ENCODE assay signal across 23 cellular contexts in genomic region chr1:22944656-22945055, GRCh38. TPM values are rescaled to one million over a fixed set of nuclear protein-coding genes. Genes with fewer than 3 reads are reported as not detected.
A peak's percentile ranks its signal among the peaks of the same experiment; 100 is the strongest.
DNase-seq lines count a peak whose midpoint lies in the region; ATAC-seq and TF ChIP-seq lines count a peak whose summit lies in the region.
"Had no signal": no experiment of that assay in that cellular context is flagged by ENCODE, and none has a peak within 500 bp of the region (broad histone marks: within the 10 kb centered on the region; RNA-seq: fewer than 3 reads in every experiment).

No MANE protein-coding gene starts in this region.

- TF ChIP-seq CTCF in nephron (IDR thresholded peaks at IDR 0.05; ENCODE audit: unreplicated experiment in 3 of 3): no peak

- H3K36me3 ChIP-seq in CD4-positive, alpha-beta memory T cell (ENCODE audit: insufficient read depth, low read length): no peaks in the 10 kb centered on the region
- H3K36me3 ChIP-seq: BE2C; BLaER1 treated with 17β-estradiol and CSF1 and Interleukin-3, amounts not matched to agents 10 nM and 100 nM had no signal

- H3K27me3 Mint-ChIP-seq in T-helper 17 cell (peaks cover 44% of the 10 kb centered on the region), nephron (ENCODE audit: low read depth) (peaks cover 8% of the 10 kb centered on the region)
- peaks cover 14 to 19% of the 10 kb centered on the region in 2 donors for H3K27me3 Mint-ChIP-seq in CD4-positive, alpha-beta memory T cell

- H3K27me3 ChIP-seq in CD4-positive, alpha-beta memory T cell (ENCODE audit: insufficient read depth, low read length): no peaks in the 10 kb centered on the region
- H3K27me3 ChIP-seq: BE2C; BLaER1 treated with 17β-estradiol and CSF1 and Interleukin-3, amounts not matched to agents 10 nM and 100 nM had no signal

- H3K4me1 ChIP-seq in CD4-positive, alpha-beta memory T cell (ENCODE audit: insufficient read depth, low read length): no peaks in the 10 kb centered on the region
- H3K4me1 ChIP-seq: A549, BE2C, Caco-2 had no signal

- H3K27ac ChIP-seq in CD4-positive, alpha-beta memory T cell (ENCODE audit: low read depth, low read length): no peak overlapping the region
- H3K27ac ChIP-seq: A549; BLaER1 treated with 17β-estradiol and CSF1 and Interleukin-3, amounts not matched to agents 10 nM and 100 nM; GM23248 had no signal

- no peak overlapping the region for H3K4me3 ChIP-seq in CD4-positive, alpha-beta memory T cell (ENCODE audit: low read length in 2 of 2)
- H3K4me3 ChIP-seq: A549; BLaER1 treated with 17β-estradiol and CSF1 and Interleukin-3, amounts not matched to agents 10 nM and 100 nM; GM12878; GM23248 had no signal

- H3K9me3 Mint-ChIP-seq in nephron: peaks cover 14% of the 10 kb centered on the region
- H3K9me3 Mint-ChIP-seq in CD4-positive, alpha-beta memory T cell: peaks cover 0 to 32% (median 21%) of the 10 kb centered on the region in 8 donors

- peak overlapping the region; percentile 56 for H3K27ac Mint-ChIP-seq in T-helper 17 cell
- H3K27ac Mint-ChIP-seq in nephron: peak overlapping the region; percentile 78 to 97 (median 86)
- H3K27ac Mint-ChIP-seq in CD4-positive, alpha-beta memory T cell: no peak overlapping the region
- H3K27ac Mint-ChIP-seq: CD4-positive, alpha-beta T cell had no signal

- no peak for DNase-seq in T-helper 17 cell
- peak; percentile 7 for DNase-seq in sciatic nerve (ENCODE audit: low spot score)
- no peak for DNase-seq in COR-L47 (lab: John Stamatoyannopoulos, UW)
- no peak for DNase-seq in DMS79 treated with DMSO at 0.1 percent for 48 hours (lab: John Stamatoyannopoulos, UW)
- DNase-seq in CD4-positive, alpha-beta memory T cell: no peak
- DNase-seq: 8988T; ACHN; AML-193; BE2C; Caco-2; CD4-positive, alpha-beta T cell; DMS153; EL; GDM1; GM23248; H7 had no signal

- CTCF ChIA-PET in CD4-positive, alpha-beta memory T cell (lab: Charles Lee; ENCODE audit: partially characterized antibody): no interaction called here

- POLR2A ChIA-PET in CD4-positive, alpha-beta memory T cell (lab: Charles Lee; ENCODE audit: partially characterized antibody): no interaction called here

- H3K4me3 Mint-ChIP-seq in T-helper 17 cell (no peak overlapping the region), nephron (no peak overlapping the region)
- H3K4me3 Mint-ChIP-seq in CD4-positive, alpha-beta memory T cell: no peak overlapping the region
- H3K4me3 Mint-ChIP-seq: CD14-positive monocyte; CD4-positive, alpha-beta T cell had no signal

- H3K4me1 Mint-ChIP-seq in T-helper 17 cell (no peaks in the 10 kb centered on the region), nephron (no peaks in the 10 kb centered on the region)
- H3K4me1 Mint-ChIP-seq in CD4-positive, alpha-beta memory T cell: no peaks in the 10 kb centered on the region
- H3K4me1 Mint-ChIP-seq: CD14-positive monocyte had no signal

- no peaks in the 10 kb centered on the region for H3K36me3 Mint-ChIP-seq in T-helper 17 cell (ENCODE audit: low read depth)
- H3K36me3 Mint-ChIP-seq in nephron (ENCODE audit: low read depth): no peaks in the 10 kb centered on the region
- H3K36me3 Mint-ChIP-seq in CD4-positive, alpha-beta memory T cell: peaks cover 0 to 7% of the 10 kb centered on the region in 2 donors
- H3K36me3 Mint-ChIP-seq: CD14-positive monocyte had no signal

- ATAC-seq in T-helper 17 cell: no peak
- no peak for ATAC-seq in sciatic nerve
- ATAC-seq: A549, GM12878, HCT116 had no signal

- no peaks in the 10 kb centered on the region for H3K9me3 ChIP-seq in T-helper 17 cell (ENCODE audit: control insufficient read depth, low read length, poor library complexity, severe bottlenecking)
- peaks cover 0 to 3% of the 10 kb centered on the region in 2 donors for H3K9me3 ChIP-seq in CD4-positive, alpha-beta memory T cell (ENCODE audit: control insufficient read depth in 1 of 2, low read length in 2 of 2)
- H3K9me3 ChIP-seq: BE2C, Caco-2 had no signal

- intact Hi-C loops in sciatic nerve (cut with DNase I): no loop called here
- intact Hi-C loops in CD4-positive, alpha-beta memory T cell (cut with micrococcal nuclease): no loop called here

RNA-seq across cellular contexts. Expression of gene LACTBL1, which starts 28.0 kb away (rescaled TPM):
- not detected for total RNA-seq in T-helper 17 cell
- not detected for total RNA-seq in sciatic nerve
- total RNA-seq in CD4-positive, alpha-beta memory T cell: not detected
- not detected for polyA plus RNA-seq in CD4-positive, alpha-beta memory T cell
- total RNA-seq: Caco-2; CD4-positive, alpha-beta T cell; GM12878; GM23248; H1; H7 had no signal
- polyA plus RNA-seq: A549, CD14-positive monocyte, GM23248, H1 had no signal

Comparison
In these comparisons a context has a peak if more than half of its experiments do, and no peak if none do; other contexts are left out.
1. H3K27ac Mint-ChIP-seq: peak in T-helper 17 cell (single experiment) and nephron (3 of 3); none in CD4-positive, alpha-beta memory T cell (0 of 7).